ENCODE assay signal across 28 cellular contexts in the genomic region with DNA sequence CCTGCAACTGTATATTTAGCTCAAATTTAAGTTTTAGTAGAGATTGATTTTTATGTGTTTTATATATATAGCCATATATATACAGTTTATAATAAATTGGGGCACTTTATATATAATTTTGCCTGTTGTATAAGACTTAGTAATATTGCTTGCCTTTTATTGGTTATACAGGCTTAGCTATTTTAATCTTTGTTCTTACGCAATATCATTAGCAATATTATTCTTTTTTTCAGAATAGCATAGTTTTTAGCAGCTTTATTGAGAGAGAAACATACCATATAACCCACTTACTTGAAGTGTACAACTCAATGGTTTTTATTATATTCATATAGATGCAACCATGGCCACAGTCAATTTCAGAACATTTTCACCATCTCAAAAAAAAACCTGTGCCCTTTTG. TPM values are rescaled to one million over a fixed set of nuclear protein-coding genes. Genes with fewer than 3 reads are reported as not detected.
DNase-seq lines count a peak whose midpoint lies in the region; ATAC-seq, FAIRE-seq and TF ChIP-seq lines count a peak whose summit lies in the region.
"Had no signal": no experiment of that assay in that cellular context is flagged by ENCODE, and none has a peak within 500 bp of the region (broad histone marks: within the 10 kb centered on the region; RNA-seq: fewer than 3 reads in every experiment).

No MANE protein-coding gene starts in this region.

- TF ChIP-seq RAD21 in HepG2 (CRISPR knock-in tag; IDR thresholded peaks at IDR 0.05) (no peak), K562 (CRISPR knock-in tag; conservative IDR thresholded peaks at IDR 0.05 in 1 of 2, IDR thresholded peaks at IDR 0.05 in 1 of 2) (no peak)

- no peak overlapping the region for H2AFZ ChIP-seq in HepG2 (ENCODE audit: low read length)
- H2AFZ ChIP-seq in K562 (ENCODE audit: low read depth, low read length), result no peak overlapping the region
- H2AFZ ChIP-seq in Karpas-422 (ENCODE audit: low read length), result no peak overlapping the region

- H3K36me3 ChIP-seq in HepG2 (replicated peaks in 1 of 2; ENCODE audit: control insufficient read depth in 1 of 2, insufficient read depth in 2 of 2, low read length in 2 of 2) (no peaks in the 10 kb centered on the region), right lobe of liver (no peaks in the 10 kb centered on the region), K562 (ENCODE audit: control insufficient read depth, insufficient read depth, low read length) (no peaks in the 10 kb centered on the region), Karpas-422 (ENCODE audit: insufficient read depth, low read length) (no peaks in the 10 kb centered on the region)
- H3K36me3 ChIP-seq: BE2C, BLaER1 had no signal

- H4K20me1 ChIP-seq in HepG2 (ENCODE audit: insufficient read depth, low read length) (no peaks in the 10 kb centered on the region), K562 (replicated peaks; ENCODE audit: control insufficient read depth, insufficient read depth, low read length) (no peaks in the 10 kb centered on the region), Karpas-422 (ENCODE audit: insufficient read depth, low read depth, low read length) (no peaks in the 10 kb centered on the region)
- H4K20me1 ChIP-seq: BLaER1 had no signal

- BruUV-seq in HepG2 (replicated peaks; lab: Mats Ljungman, UMichigan) (no TSS peak), K562 (replicated peaks; lab: Mats Ljungman, UMichigan) (no TSS peak)

- H3K4me2 ChIP-seq in HepG2 (ENCODE audit: low read depth, low read length) (no peak overlapping the region), K562 (ENCODE audit: insufficient read depth, low read length) (no peak overlapping the region), Karpas-422 (ENCODE audit: low read depth, low read length, poor library complexity, severe bottlenecking) (no peak overlapping the region)
- H3K4me2 ChIP-seq: BLaER1 had no signal

- FAIRE-seq in HepG2 (lab: Jason Lieb, UNC) (no peak), K562 (lab: Jason Lieb, UNC) (no peak)
- FAIRE-seq: GM12878, GM12892, GM18507, GM19239 had no signal

- TF ChIP-seq CTCF in HepG2 (CRISPR knock-in tag; IDR thresholded peaks at IDR 0.05) (no peak), right lobe of liver (IDR thresholded peaks at IDR 0.05) (no peak), K562 (IDR thresholded peaks at IDR 0.05 in 2 of 3, conservative IDR thresholded peaks at IDR 0.05 in 1 of 3; ENCODE audit: insufficient read depth in 2 of 3, low read depth in 1 of 3, low read length in 3 of 3) (no peak)

- H3K4me3 ChIP-seq in HepG2 (replicated peaks in 1 of 3; ENCODE audit: insufficient read depth in 1 of 3, low read depth in 2 of 3, low read length in 3 of 3), result no peak overlapping the region
- H3K4me3 ChIP-seq in right lobe of liver, result no peak overlapping the region
- H3K4me3 ChIP-seq in K562, result no peak overlapping the region
- no peak overlapping the region for H3K4me3 ChIP-seq in Karpas-422 (ENCODE audit: low read length)
- H3K4me3 ChIP-seq: BLaER1, GM12878 had no signal

- DNase-seq in HepG2 (ENCODE audit: low spot score) (no peak), right lobe of liver (no peak), K562 (ENCODE audit: extremely low read depth in 1 of 4, low spot score in 3 of 4) (no peak), Karpas-422 (no peak), NCI-H774 (lab: John Stamatoyannopoulos, UW) (no peak)
- DNase-seq: ACHN; BE2C; C1 segment of cervical spinal cord; CD4-positive, alpha-beta memory T cell; CD4-positive, CD25-positive, alpha-beta regulatory T cell; CD8-positive, alpha-beta memory T cell; COR-L47; DMS 273 treated with DMSO at 0.1 percent for 48 hours; DMS153; DMS53; DMS79; DND-41; EL; GDM1 had no signal

- no peaks in the 10 kb centered on the region for H3K79me2 ChIP-seq in HepG2 (ENCODE audit: insufficient read depth, low read length)
- no peaks in the 10 kb centered on the region for H3K79me2 ChIP-seq in K562 (ENCODE audit: control insufficient read depth, insufficient read depth, low read length)
- no peaks in the 10 kb centered on the region for H3K79me2 ChIP-seq in Karpas-422 (ENCODE audit: low read length)

- no peak for ATAC-seq in HepG2
- no peak for ATAC-seq in right lobe of liver
- ATAC-seq in K562, result no peak
- ATAC-seq: GM12878 had no signal

- TF ChIP-seq POLR2A in HepG2 (IDR thresholded peaks at IDR 0.05; ENCODE audit: insufficient read depth in 1 of 2, low read depth in 2 of 2, low read length in 2 of 2) (no peak), right lobe of liver (IDR thresholded peaks at IDR 0.05) (no peak), K562 (conservative IDR thresholded peaks at IDR 0.05) (no peak)

- no peaks in the 10 kb centered on the region for H3K9me1 ChIP-seq in K562 (ENCODE audit: control insufficient read depth, insufficient read depth, low read length)

- no peak overlapping the region for H3K9ac ChIP-seq in HepG2 (ENCODE audit: insufficient read depth, low read depth, low read length)
- no peak overlapping the region for H3K9ac ChIP-seq in K562 (ENCODE audit: insufficient read depth in 1 of 2, low read depth in 2 of 2, low read length in 2 of 2)
- H3K9ac ChIP-seq in Karpas-422 (ENCODE audit: low read length), result no peak overlapping the region
- H3K9ac ChIP-seq: BLaER1 had no signal

- no peaks in the 10 kb centered on the region for H3K9me3 ChIP-seq in HepG2 (ENCODE audit: low read length)
- no peaks in the 10 kb centered on the region for H3K9me3 ChIP-seq in right lobe of liver
- H3K9me3 ChIP-seq in K562 (replicated peaks; ENCODE audit: control insufficient read depth, insufficient read depth, low read depth, low read length), result no peaks in the 10 kb centered on the region
- H3K9me3 ChIP-seq in Karpas-422 (ENCODE audit: low read length), result no peaks in the 10 kb centered on the region
- H3K9me3 ChIP-seq: BE2C, BLaER1 had no signal

- no peaks in the 10 kb centered on the region for H3K4me1 ChIP-seq in HepG2 (ENCODE audit: insufficient read depth, low read length)
- peaks cover 0 to 14% (median 0%) of the 10 kb centered on the region in 4 donors for H3K4me1 ChIP-seq in right lobe of liver
- H3K4me1 ChIP-seq in K562 (replicated peaks in 1 of 2; ENCODE audit: control insufficient read depth in 2 of 2, insufficient read depth in 2 of 2, low read length in 2 of 2), result no peaks in the 10 kb centered on the region
- peaks cover 44% of the 10 kb centered on the region for H3K4me1 ChIP-seq in Karpas-422 (ENCODE audit: low read length)
- H3K4me1 ChIP-seq: BE2C, BLaER1 had no signal

- H3K27me3 ChIP-seq in HepG2 (ENCODE audit: control insufficient read depth in 1 of 2, insufficient read depth in 2 of 2, low read length in 2 of 2) (no peaks in the 10 kb centered on the region), right lobe of liver (no peaks in the 10 kb centered on the region), K562 (ENCODE audit: control insufficient read depth in 2 of 2, insufficient read depth in 2 of 2, low read length in 2 of 2) (no peaks in the 10 kb centered on the region), Karpas-422 (ENCODE audit: low read length) (no peaks in the 10 kb centered on the region)
- H3K27me3 ChIP-seq: BE2C, BLaER1 had no signal

- WGBS in HepG2 (ENCODE audit: low lambda C conversion rate), result 93% methylated on average over 1 of the region's 1 CpG
- WGBS in right lobe of liver (ENCODE audit: insufficient coverage, low coverage, low lambda C conversion rate, missing lambda C conversion rate), result 93% methylated on average over 1 of the region's 1 CpG
- WGBS in K562 (ENCODE audit: insufficient coverage, low coverage, missing lambda C conversion rate), result 0% methylated on average over 1 of the region's 1 CpG

- TF ChIP-seq EP300 in HepG2 (IDR thresholded peaks at IDR 0.05; ENCODE audit: low read depth in 2 of 2, low read length in 2 of 2) (no peak), HepG2 (CRISPR knock-in tag; IDR thresholded peaks at IDR 0.05; ENCODE audit: borderline replicate concordance) (no peak), K562 (IDR thresholded peaks at IDR 0.05; ENCODE audit: low read length) (no peak)

- no peaks in the 10 kb centered on the region for H3K9me2 ChIP-seq in Karpas-422 (replicated peaks; ENCODE audit: insufficient read depth, low read length)

- CTCF ChIA-PET in HepG2 (lab: Yijun Ruan, JAX; ENCODE audit: low intra/inter-chr PET ratio, low total read pairs), result no interaction called here
- CTCF ChIA-PET in K562 (lab: Yijun Ruan, JAX; ENCODE audit: low intra/inter-chr PET ratio), result no interaction called here

- in situ Hi-C loops in HepG2 (cut with HindIII; ENCODE audit: extremely low pct_ligation_motif_present, low pct_unique_long_range_greater_than_20kb), result no loop called here
- in situ Hi-C loops in K562 (cut with MboI), result no loop called here

- H3K27ac ChIP-seq in HepG2 (ENCODE audit: extremely low read length, insufficient read depth, low read length) (no peak overlapping the region), right lobe of liver (no peak overlapping the region), K562 (ENCODE audit: extremely low read depth, low read depth, low read length) (no peak overlapping the region), Karpas-422 (ENCODE audit: low read length) (no peak overlapping the region)
- H3K27ac ChIP-seq: 22Rv1, BLaER1 had no signal

- POLR2A ChIA-PET in HepG2 (lab: Yijun Ruan, JAX), result no interaction called here
- POLR2A ChIA-PET in K562 (lab: Yijun Ruan, JAX), result no interaction called here

- intact Hi-C loops in HepG2 (cut with micrococcal nuclease; ENCODE audit: unreplicated experiment) (no loop called here), right lobe of liver (cut with DNase I) (no loop called here), K562 (cut with micrococcal nuclease) (no loop called here)

RNA-seq across cellular contexts. Expression of a gene that starts 28.0 kb away (rescaled TPM):
- total RNA-seq in HepG2 (2016; rRNA removed; fragmentation: Illumina TruSeq; extraction: Trizol) (4.4 and 5.3 TPM in 2 replicates), right lobe of liver (100 to 1,000 TPM in 5 of 6 experiments, 10 to 100 TPM in 1; 98.9 to 260 (median 154) TPM), K562 (2014; rRNA removed) (not detected in 2 replicates), K562 (2014; rRNA removed; fragmentation: Illumina TruSeq; extraction: Trizol) (not detected in 2 replicates), K562 (2015; rRNA removed; fragmentation: Illumina TruSeq; extraction: Trizol) (not detected in 2 replicates), K562 (2021) (0.22 TPM in 1 of 2 replicates, not detected in the other)
- 1.1 and 1.3 TPM in 2 replicates for total RNA-seq in HepG2 (2016; cell fraction: cytosol; rRNA removed; fragmentation: Illumina TruSeq; extraction: Trizol; ENCODE audit: low read depth)
- 4.2 and 5.4 TPM in 2 replicates for total RNA-seq in HepG2 (2016; cell fraction: insoluble cytoplasmic fraction; rRNA removed; fragmentation: Illumina TruSeq; extraction: Trizol)
- total RNA-seq in HepG2 (2016; cell fraction: membrane; rRNA removed; fragmentation: Illumina TruSeq; extraction: Trizol), result 1.9 and 2.0 TPM in 2 replicates
- total RNA-seq in HepG2 (2016; cell fraction: nucleus; rRNA removed; fragmentation: Illumina TruSeq; extraction: Trizol), result 1.9 and 2.3 TPM in 2 replicates
- polyA plus RNA-seq in HepG2 (2011; rRNA removed) (3.2 and 5.2 TPM in 2 replicates), K562 (2011; rRNA removed) (not detected in 2 replicates), K562 (2014; fragmentation: Illumina TruSeq; extraction: Trizol) (not detected in 2 replicates), K562 (2014; fragmentation: Nextera tagmentation; extraction: Ambion mirVana) (not detected), K562 (2014; rRNA removed) (0.16 TPM in 1 of 2 replicates, not detected in the other)
- polyA plus RNA-seq in HepG2 (2011; cell fraction: cytosol; rRNA removed), result 3.4 and 3.6 TPM in 2 replicates
- 6.3 and 8.9 TPM in 2 replicates for polyA plus RNA-seq in HepG2 (2011; cell fraction: nucleus; rRNA removed)
- polyA plus RNA-seq in HepG2 (2012), result 3.0 and 4.8 TPM in 2 replicates
- polyA plus RNA-seq in HepG2 (2016; cell fraction: cytosol; fragmentation: Illumina TruSeq; extraction: Trizol; ENCODE audit: low read depth), result 0.44 and 0.78 TPM in 2 replicates
- 4.7 and 5.5 TPM in 2 replicates for polyA plus RNA-seq in HepG2 (2016; cell fraction: insoluble cytoplasmic fraction; fragmentation: Illumina TruSeq; extraction: Trizol; ENCODE audit: low read depth)
- polyA plus RNA-seq in HepG2 (2016; cell fraction: membrane; fragmentation: Illumina TruSeq; extraction: Trizol; ENCODE audit: low read depth), result 1.2 and 1.8 TPM in 2 replicates
- polyA plus RNA-seq in HepG2 (2016; cell fraction: nucleus; fragmentation: Illumina TruSeq; extraction: Trizol; ENCODE audit: insufficient read depth, low read depth), result 2.7 and 4.5 TPM in 2 replicates
- polyA minus RNA-seq in HepG2 (2011; rRNA and poly(A)+ RNA removed; ENCODE audit: low replicate concordance), result 10.1 TPM in 1 of 2 replicates, not detected in the other
- polyA minus RNA-seq in HepG2 (2011; cell fraction: cytosol; rRNA and poly(A)+ RNA removed), result 3.1 and 6.1 TPM in 2 replicates
- 5.4 and 9.6 TPM in 2 replicates for polyA minus RNA-seq in HepG2 (2011; cell fraction: nucleus; rRNA and poly(A)+ RNA removed)
- not detected in 2 replicates for total RNA-seq in K562 (2011; cell fraction: chromatin; rRNA removed; ENCODE audit: low replicate concordance)
- not detected in 2 replicates for total RNA-seq in K562 (2011; cell fraction: nucleolus; rRNA removed)
- not detected in 2 replicates for total RNA-seq in K562 (2011; cell fraction: nucleoplasm; rRNA removed)
- not detected in 2 replicates for polyA plus RNA-seq in K562 (2011; cell fraction: cytosol; rRNA removed)
- not detected in 2 replicates for polyA plus RNA-seq in K562 (2011; cell fraction: nucleus; rRNA removed)
- not detected in 2 replicates for polyA plus RNA-seq in K562 (2012)
- not detected in 2 replicates for polyA minus RNA-seq in K562 (2011; rRNA and poly(A)+ RNA removed)
- polyA minus RNA-seq in K562 (2011; cell fraction: cytosol; rRNA and poly(A)+ RNA removed), result not detected in 2 replicates
- polyA minus RNA-seq in K562 (2011; cell fraction: nucleus; rRNA and poly(A)+ RNA removed), result not detected in 2 replicates
- not detected in 2 replicates for total RNA-seq in Karpas-422 (2014; rRNA removed; shearing (Covaris generic); ENCODE audit: low replicate concordance)
- total RNA-seq: A172, G401, GM12878 had no signal
- polyA plus RNA-seq: CD14-positive monocyte; CD4-positive, alpha-beta memory T cell; CD8-positive, alpha-beta memory T cell had no signal

RNA-seq across cellular contexts. Expression of a gene that starts 52.9 kb away (rescaled TPM):
- total RNA-seq in HepG2 (2016; rRNA removed; fragmentation: Illumina TruSeq; extraction: Trizol), result 45.1 and 46.4 TPM in 2 replicates
- total RNA-seq in HepG2 (2016; cell fraction: cytosol; rRNA removed; fragmentation: Illumina TruSeq; extraction: Trizol; ENCODE audit: low read depth), result 9.0 and 9.2 TPM in 2 replicates
- 45.8 and 56.5 TPM in 2 replicates for total RNA-seq in HepG2 (2016; cell fraction: insoluble cytoplasmic fraction; rRNA removed; fragmentation: Illumina TruSeq; extraction: Trizol)
- 19.9 and 23.9 TPM in 2 replicates for total RNA-seq in HepG2 (2016; cell fraction: membrane; rRNA removed; fragmentation: Illumina TruSeq; extraction: Trizol)
- 50.0 and 53.8 TPM in 2 replicates for total RNA-seq in HepG2 (2016; cell fraction: nucleus; rRNA removed; fragmentation: Illumina TruSeq; extraction: Trizol)
- polyA plus RNA-seq in HepG2 (2011; rRNA removed), result 46.5 and 58.1 TPM in 2 replicates
- polyA plus RNA-seq in HepG2 (2011; cell fraction: cytosol; rRNA removed), result 17.7 and 25.4 TPM in 2 replicates
- polyA plus RNA-seq in HepG2 (2011; cell fraction: nucleus; rRNA removed), result 29.3 and 43.5 TPM in 2 replicates
- 45.7 and 46.0 TPM in 2 replicates for polyA plus RNA-seq in HepG2 (2012)
- 10.3 and 10.8 TPM in 2 replicates for polyA plus RNA-seq in HepG2 (2016; cell fraction: cytosol; fragmentation: Illumina TruSeq; extraction: Trizol; ENCODE audit: low read depth)
- polyA plus RNA-seq in HepG2 (2016; cell fraction: insoluble cytoplasmic fraction; fragmentation: Illumina TruSeq; extraction: Trizol; ENCODE audit: low read depth), result 51.5 and 54.3 TPM in 2 replicates
- polyA plus RNA-seq in HepG2 (2016; cell fraction: membrane; fragmentation: Illumina TruSeq; extraction: Trizol; ENCODE audit: low read depth), result 17.9 and 19.4 TPM in 2 replicates
- polyA plus RNA-seq in HepG2 (2016; cell fraction: nucleus; fragmentation: Illumina TruSeq; extraction: Trizol; ENCODE audit: insufficient read depth, low read depth), result 50.9 and 51.2 TPM in 2 replicates
- polyA minus RNA-seq in HepG2 (2011; rRNA and poly(A)+ RNA removed; ENCODE audit: low replicate concordance), result 17.9 and 33.0 TPM in 2 replicates
- 17.3 and 18.1 TPM in 2 replicates for polyA minus RNA-seq in HepG2 (2011; cell fraction: cytosol; rRNA and poly(A)+ RNA removed)
- polyA minus RNA-seq in HepG2 (2011; cell fraction: nucleus; rRNA and poly(A)+ RNA removed), result 153 and 155 TPM in 2 replicates
- total RNA-seq in right lobe of liver, result 10 to 100 TPM; 18.4 to 32.4 (median 21.8) TPM
- 42.8 and 114 TPM in 2 replicates for total RNA-seq in K562 (2011; cell fraction: chromatin; rRNA removed; ENCODE audit: low replicate concordance)
- total RNA-seq in K562 (2011; cell fraction: nucleolus; rRNA removed), result 32.2 and 36.6 TPM in 2 replicates
- total RNA-seq in K562 (2011; cell fraction: nucleoplasm; rRNA removed), result 73.1 and 127 TPM in 2 replicates
- total RNA-seq in K562 (2014; rRNA removed), result 21.6 and 24.4 TPM in 2 replicates
- 67.9 and 75.5 TPM in 2 replicates for total RNA-seq in K562 (2014; rRNA removed; fragmentation: Illumina TruSeq; extraction: Trizol)
- total RNA-seq in K562 (2015; rRNA removed; fragmentation: Illumina TruSeq; extraction: Trizol), result 46.8 and 57.5 TPM in 2 replicates
- 38.2 and 39.8 TPM in 2 replicates for total RNA-seq in K562 (2021)
- 111 and 132 TPM in 2 replicates for polyA plus RNA-seq in K562 (2011; rRNA removed)
- polyA plus RNA-seq in K562 (2011; cell fraction: cytosol; rRNA removed), result 13.2 and 30.0 TPM in 2 replicates
- polyA plus RNA-seq in K562 (2011; cell fraction: nucleus; rRNA removed), result 48.6 and 59.5 TPM in 2 replicates
- polyA plus RNA-seq in K562 (2012), result 48.7 and 50.9 TPM in 2 replicates
- 61.3 and 61.7 TPM in 2 replicates for polyA plus RNA-seq in K562 (2014; fragmentation: Illumina TruSeq; extraction: Trizol)
- 100 to 1,000 TPM in 1 of 2 experiments, 10 to 100 TPM in 1; 99.6 to 114 TPM for polyA plus RNA-seq in K562 (2014; fragmentation: Nextera tagmentation; extraction: Ambion mirVana)
- 35.0 and 49.8 TPM in 2 replicates for polyA plus RNA-seq in K562 (2014; rRNA removed)
- 76.9 and 91.9 TPM in 2 replicates for polyA minus RNA-seq in K562 (2011; rRNA and poly(A)+ RNA removed)
- 22.7 and 23.1 TPM in 2 replicates for polyA minus RNA-seq in K562 (2011; cell fraction: cytosol; rRNA and poly(A)+ RNA removed)
- 67.0 and 108 TPM in 2 replicates for polyA minus RNA-seq in K562 (2011; cell fraction: nucleus; rRNA and poly(A)+ RNA removed)
- 34.2 and 59.3 TPM in 2 replicates for total RNA-seq in Karpas-422 (2014; rRNA removed; shearing (Covaris generic); ENCODE audit: low replicate concordance)

RNA-seq across cellular contexts. Expression of a gene that starts 53.3 kb away (rescaled TPM):
- total RNA-seq in HepG2 (2016; rRNA removed; fragmentation: Illumina TruSeq; extraction: Trizol), result 85.9 and 88.8 TPM in 2 replicates
- 243 and 253 TPM in 2 replicates for total RNA-seq in HepG2 (2016; cell fraction: cytosol; rRNA removed; fragmentation: Illumina TruSeq; extraction: Trizol; ENCODE audit: low read depth)
- total RNA-seq in HepG2 (2016; cell fraction: insoluble cytoplasmic fraction; rRNA removed; fragmentation: Illumina TruSeq; extraction: Trizol), result 77.4 and 86.8 TPM in 2 replicates
- total RNA-seq in HepG2 (2016; cell fraction: membrane; rRNA removed; fragmentation: Illumina TruSeq; extraction: Trizol), result 236 and 253 TPM in 2 replicates
- 40.7 and 54.3 TPM in 2 replicates for total RNA-seq in HepG2 (2016; cell fraction: nucleus; rRNA removed; fragmentation: Illumina TruSeq; extraction: Trizol)
- 28.5 and 50.5 TPM in 2 replicates for polyA plus RNA-seq in HepG2 (2011; rRNA removed)
- 18.5 and 27.6 TPM in 2 replicates for polyA plus RNA-seq in HepG2 (2011; cell fraction: cytosol; rRNA removed)
- 5.6 and 9.3 TPM in 2 replicates for polyA plus RNA-seq in HepG2 (2011; cell fraction: nucleus; rRNA removed)
- polyA plus RNA-seq in HepG2 (2012), result 78.2 and 104 TPM in 2 replicates
- polyA plus RNA-seq in HepG2 (2016; cell fraction: cytosol; fragmentation: Illumina TruSeq; extraction: Trizol; ENCODE audit: low read depth), result 547 and 588 TPM in 2 replicates
- polyA plus RNA-seq in HepG2 (2016; cell fraction: insoluble cytoplasmic fraction; fragmentation: Illumina TruSeq; extraction: Trizol; ENCODE audit: low read depth), result 158 and 163 TPM in 2 replicates
- polyA plus RNA-seq in HepG2 (2016; cell fraction: membrane; fragmentation: Illumina TruSeq; extraction: Trizol; ENCODE audit: low read depth), result 408 and 423 TPM in 2 replicates
- 74.1 and 89.2 TPM in 2 replicates for polyA plus RNA-seq in HepG2 (2016; cell fraction: nucleus; fragmentation: Illumina TruSeq; extraction: Trizol; ENCODE audit: insufficient read depth, low read depth)
- polyA minus RNA-seq in HepG2 (2011; rRNA and poly(A)+ RNA removed; ENCODE audit: low replicate concordance), result 2.1 and 7.3 TPM in 2 replicates
- polyA minus RNA-seq in HepG2 (2011; cell fraction: cytosol; rRNA and poly(A)+ RNA removed), result 22.5 and 27.5 TPM in 2 replicates
- 39.5 and 46.4 TPM in 2 replicates for polyA minus RNA-seq in HepG2 (2011; cell fraction: nucleus; rRNA and poly(A)+ RNA removed)
- 10 to 100 TPM; 27.8 to 51.0 (median 40.4) TPM for total RNA-seq in right lobe of liver
- 4.4 and 27.1 TPM in 2 replicates for total RNA-seq in K562 (2011; cell fraction: chromatin; rRNA removed; ENCODE audit: low replicate concordance)
- 2.3 and 3.3 TPM in 2 replicates for total RNA-seq in K562 (2011; cell fraction: nucleolus; rRNA removed)
- 17.5 and 21.0 TPM in 2 replicates for total RNA-seq in K562 (2011; cell fraction: nucleoplasm; rRNA removed)
- total RNA-seq in K562 (2014; rRNA removed), result 48.5 and 50.2 TPM in 2 replicates
- total RNA-seq in K562 (2014; rRNA removed; fragmentation: Illumina TruSeq; extraction: Trizol), result 106 and 112 TPM in 2 replicates
- total RNA-seq in K562 (2015; rRNA removed; fragmentation: Illumina TruSeq; extraction: Trizol), result 88.2 and 95.9 TPM in 2 replicates
- total RNA-seq in K562 (2021), result 67.3 and 72.1 TPM in 2 replicates
- polyA plus RNA-seq in K562 (2011; rRNA removed), result 43.1 and 69.8 TPM in 2 replicates
- polyA plus RNA-seq in K562 (2011; cell fraction: cytosol; rRNA removed), result 6.5 and 22.8 TPM in 2 replicates
- 5.5 and 11.3 TPM in 2 replicates for polyA plus RNA-seq in K562 (2011; cell fraction: nucleus; rRNA removed)
- 53.5 and 60.6 TPM in 2 replicates for polyA plus RNA-seq in K562 (2012)
- 84.1 and 101 TPM in 2 replicates for polyA plus RNA-seq in K562 (2014; fragmentation: Illumina TruSeq; extraction: Trizol)
- 10 to 100 TPM; 46.1 to 46.3 TPM for polyA plus RNA-seq in K562 (2014; fragmentation: Nextera tagmentation; extraction: Ambion mirVana)
- 67.1 and 86.1 TPM in 2 replicates for polyA plus RNA-seq in K562 (2014; rRNA removed)
- polyA minus RNA-seq in K562 (2011; rRNA and poly(A)+ RNA removed), result 45.2 and 45.3 TPM in 2 replicates
- 8.8 and 17.3 TPM in 2 replicates for polyA minus RNA-seq in K562 (2011; cell fraction: cytosol; rRNA and poly(A)+ RNA removed)
- polyA minus RNA-seq in K562 (2011; cell fraction: nucleus; rRNA and poly(A)+ RNA removed), result 12.0 and 17.4 TPM in 2 replicates
- total RNA-seq in Karpas-422 (2014; rRNA removed; shearing (Covaris generic); ENCODE audit: low replicate concordance), result 137 and 188 TPM in 2 replicates

Comparison
In these comparisons a context has a peak if more than half of its experiments do, and no peak if none do; other contexts are left out.
1. RNA of a gene that starts 28.0 kb away (total RNA-seq): 98.9 to 260 TPM in right lobe of liver; 1.1 to 5.4 TPM in HepG2, 0.22 TPM in K562 and not detected in Karpas-422; every median in the first group is over 10 times any median in the second.